In genomic region chr10:68301790-68302502, GRCh38 we compare ENCODE assay signal across 8 cellular contexts. TPM values are rescaled to one million over a fixed set of nuclear protein-coding genes. Genes with fewer than 3 reads are reported as not detected.
DNase-seq lines count a peak whose midpoint lies in the region; ATAC-seq and TF ChIP-seq lines count a peak whose summit lies in the region.

No MANE protein-coding gene starts in this region.

- no peak overlapping the region for H2AFZ ChIP-seq in smooth muscle cell (ENCODE audit: low read depth)

- intact Hi-C loops in adrenal gland (cut with DNase I), result loop anchor here in 1 of 2 donors (10.0 kb wide), 3 partner anchors 87 to 437 kb away; no protein-coding TSS in a partner anchor
- intact Hi-C loops in left ventricle myocardium superior (cut with micrococcal nuclease), result loop anchor here (10.0 kb wide), 1 partner anchor 87 kb away; no protein-coding TSS in a partner anchor

- H3K9me3 ChIP-seq in adrenal gland (replicated peaks in 1 of 3) (no peaks in the 10 kb centered on the region), smooth muscle cell (replicated peaks; ENCODE audit: low read depth) (no peaks in the 10 kb centered on the region)

- no peaks in the 10 kb centered on the region for H3F3A ChIP-seq in smooth muscle cell (ENCODE audit: low read depth)

- TF ChIP-seq POLR2A in adrenal gland (IDR thresholded peaks at IDR 0.05), result no peak

- 45 to 49% (median 48%) methylated on average over 6 of the region's 6 CpGs for WGBS in adrenal gland, 4 donors
- 78% methylated on average over 6 of the region's 6 CpGs for WGBS in smooth muscle cell (ENCODE audit: low lambda C conversion rate)

- H3K27me3 ChIP-seq in H7 (ENCODE audit: control insufficient read depth, insufficient read depth, low read length) (no peaks in the 10 kb centered on the region), adrenal gland (no peaks in the 10 kb centered on the region), smooth muscle cell (ENCODE audit: low read depth) (no peaks in the 10 kb centered on the region)

- H3K79me2 ChIP-seq in smooth muscle cell (ENCODE audit: low read depth), result no peaks in the 10 kb centered on the region

- H3K4me1 ChIP-seq in adrenal gland (replicated peaks in 1 of 2) (peaks cover 0 to 5% of the 10 kb centered on the region in 2 donors), smooth muscle cell (ENCODE audit: low read depth) (no peaks in the 10 kb centered on the region)

- H3K9ac ChIP-seq in smooth muscle cell (ENCODE audit: low read depth), result no peak overlapping the region

- H4K20me1 ChIP-seq in smooth muscle cell (ENCODE audit: low read depth), result no peaks in the 10 kb centered on the region

- H3K27ac ChIP-seq in adrenal gland, result no peak overlapping the region
- no peak overlapping the region for H3K27ac ChIP-seq in smooth muscle cell (ENCODE audit: low read depth)

- no peak overlapping the region for H3K4me2 ChIP-seq in smooth muscle cell

- ATAC-seq in left ventricle myocardium superior, result peak; percentile 76
- no peak for ATAC-seq in GM19467 (IDR thresholded peaks at IDR 0.05; ENCODE audit: unreplicated experiment)

- DNase-seq in Daoy (ENCODE audit: low read depth) (peak; percentile 17), H7 (peak; percentile 32), NCI-H146 (lab: John Stamatoyannopoulos, UW) (peak; percentile 29), adrenal gland (peak in 1 of 7 donors; percentile 20), left ventricle myocardium superior (no peak), smooth muscle cell (lab: John Stamatoyannopoulos, UW; ENCODE audit: unreplicated experiment) (no peak)
- DNase-seq in activated CD8-positive, alpha-beta memory T cell treated with anti-CD3 and anti-CD28 coated beads for 24 hours, result no peak

- H3K4me3 ChIP-seq in H7 (ENCODE audit: insufficient read depth, low read depth, low read length) (no peak overlapping the region), adrenal gland (no peak overlapping the region), smooth muscle cell (no peak overlapping the region)

- TF ChIP-seq CTCF in adrenal gland (IDR thresholded peaks at IDR 0.05) (peak; percentile 43 to 68 (median 59)), smooth muscle cell (IDR thresholded peaks at IDR 0.05; ENCODE audit: borderline replicate concordance, insufficient read depth, poor library complexity, severe bottlenecking) (peak; percentile 57)

- H3K36me3 ChIP-seq in H7 (replicated peaks; ENCODE audit: control insufficient read depth, insufficient read depth, low read length) (no peaks in the 10 kb centered on the region), adrenal gland (replicated peaks in 1 of 2) (no peaks in the 10 kb centered on the region), smooth muscle cell (ENCODE audit: low read depth) (no peaks in the 10 kb centered on the region)

RNA-seq across cellular contexts. Expression of gene HNRNPH3, which starts 29.9 kb away (rescaled TPM):
- 27.3 and 35.5 TPM in 2 replicates for total RNA-seq in Daoy (2014; rRNA removed; shearing (Covaris generic))
- total RNA-seq in H7 (2014; rRNA removed; shearing (Covaris generic)), result 12.5 and 21.9 TPM in 2 replicates
- total RNA-seq in adrenal gland, result 100 to 1,000 TPM in 1 of 8 donors, 10 to 100 TPM in 7; 12.9 to 113 (median 57.3) TPM
- 100 to 1,000 TPM; 126 to 291 (median 237) TPM for polyA plus RNA-seq in adrenal gland
- total RNA-seq in left ventricle myocardium superior, result 133 TPM
- total RNA-seq in smooth muscle cell, result 21.4 and 31.2 TPM in 2 replicates
- 143 and 159 TPM in 2 replicates for polyA plus RNA-seq in smooth muscle cell

RNA-seq across cellular contexts. Expression of gene PBLD, which starts 30.8 kb away (rescaled TPM):
- 0.86 and 1.8 TPM in 2 replicates for total RNA-seq in Daoy (2014; rRNA removed; shearing (Covaris generic))
- total RNA-seq in H7 (2014; rRNA removed; shearing (Covaris generic)), result 1.4 and 3.4 TPM in 2 replicates
- total RNA-seq in adrenal gland, result 10 to 100 TPM; 11.6 to 32.9 (median 19.0) TPM
- 10 to 100 TPM in 1 of 3 donors, 1 to 10 TPM in 2; 6.8 to 20.0 (median 7.7) TPM for polyA plus RNA-seq in adrenal gland
- 4.6 TPM for total RNA-seq in left ventricle myocardium superior
- 2.0 and 5.6 TPM in 2 replicates for total RNA-seq in smooth muscle cell
- polyA plus RNA-seq in smooth muscle cell, result 2.3 and 4.5 TPM in 2 replicates

Comparison
In these comparisons a context has a peak if more than half of its experiments do, and no peak if none do; other contexts are left out.
1. DNase-seq: peak in Daoy (single experiment), H7 (single experiment) and NCI-H146 (single experiment); none in left ventricle myocardium superior (single experiment), smooth muscle cell (single experiment) and activated CD8-positive, alpha-beta memory T cell treated with anti-CD3 and anti-CD28 coated beads for 24 hours (single experiment).